In genomic region chr12:69430942-69431603, GRCh38 we compare ENCODE assay signal across 1 cellular context.
TF ChIP-seq lines count a peak whose summit lies in the region.

No MANE protein-coding gene starts in this region.

TF ChIP-seq in K562, 482 proteins besides CTCF, POLR2A, EP300 and RAD21 (continued from another document):
- TF ChIP-seq STAT6 (CRISPR knock-in tag; IDR thresholded peaks at IDR 0.05) (no peak), BCLAF1 (IDR thresholded peaks at IDR 0.05; ENCODE audit: borderline replicate concordance in 1 of 2, control insufficient read depth in 1 of 2, low read depth in 2 of 2, low read length in 1 of 2) (no peak), RAD51 (IDR thresholded peaks at IDR 0.05; ENCODE audit: borderline replicate concordance, low read depth) (no peak), SOX6 (IDR thresholded peaks at IDR 0.05) (no peak), KLF1 (tag; IDR thresholded peaks at IDR 0.05) (no peak), MTA2 (IDR thresholded peaks at IDR 0.05; ENCODE audit: low read depth) (no peak), ATF6 (CRISPR knock-in tag; IDR thresholded peaks at IDR 0.05) (no peak), POLR2G (IDR thresholded peaks at IDR 0.05; ENCODE audit: low read depth, low read length) (no peak), ZNF347 (CRISPR knock-in tag; IDR thresholded peaks at IDR 0.05; ENCODE audit: low read depth) (no peak), IRF1 (CRISPR knock-in tag; IDR thresholded peaks at IDR 0.05; ENCODE audit: borderline replicate concordance) (no peak)
TF ChIP-seq in K562: peak in this region for 0.
